Comparison of ENCODE assay signal across 2 cellular contexts in genomic region chr2:110827518-110827917, GRCh38.
TF ChIP-seq lines count a peak whose summit lies in the region.

No MANE protein-coding gene starts in this region.

TF ChIP-seq in IMR-90, 13 proteins besides CTCF, POLR2A, EP300 and RAD21:
- no peak for TF ChIP-seq MXI1 (IDR thresholded peaks at IDR 0.05; ENCODE audit: borderline replicate concordance, low read depth, low read length)
- no peak for TF ChIP-seq CHD1 (IDR thresholded peaks at IDR 0.05; ENCODE audit: low read depth, low read length)
- TF ChIP-seq MAZ (IDR thresholded peaks at IDR 0.05; ENCODE audit: borderline replicate concordance, low read depth, low read length), result no peak
- no peak for TF ChIP-seq SMC3 (IDR thresholded peaks at IDR 0.05; ENCODE audit: low read depth, low read length)
- TF ChIP-seq FOS (IDR thresholded peaks at IDR 0.05; ENCODE audit: low read depth, low read length), result no peak
- TF ChIP-seq RCOR1 (IDR thresholded peaks at IDR 0.05; ENCODE audit: insufficient replicate concordance, low read length), result no peak
- TF ChIP-seq BHLHE40 (IDR thresholded peaks at IDR 0.05; ENCODE audit: low read depth, low read length), result no peak
- no peak for TF ChIP-seq CEBPB (IDR thresholded peaks at IDR 0.05; ENCODE audit: low read depth, low read length)
- no peak for TF ChIP-seq ELK1 (IDR thresholded peaks at IDR 0.05; ENCODE audit: borderline replicate concordance, low read depth, low read length)
- no peak for TF ChIP-seq MAFK (IDR thresholded peaks at IDR 0.05; ENCODE audit: low read depth, low read length)
- TF ChIP-seq RFX5 (IDR thresholded peaks at IDR 0.05; ENCODE audit: low read depth, low read length), result no peak
- no peak for TF ChIP-seq USF2 (IDR thresholded peaks at IDR 0.05; ENCODE audit: low read depth, low read length)
- no peak for TF ChIP-seq NFE2L2 (IDR thresholded peaks at IDR 0.05; ENCODE audit: low read depth, low read length)

TF ChIP-seq in H1, 55 proteins besides CTCF, POLR2A, EP300 and RAD21:
- TF ChIP-seq KDM4A (IDR thresholded peaks at IDR 0.05; ENCODE audit: low read depth, low read length, severe bottlenecking) (no peak), KDM1A (IDR thresholded peaks at IDR 0.05; ENCODE audit: borderline replicate concordance, low read length) (no peak), CBX8 (IDR thresholded peaks at IDR 0.05; ENCODE audit: borderline replicate concordance, low read depth, low read length) (no peak), BRCA1 (IDR thresholded peaks at IDR 0.05; ENCODE audit: low read depth, low read length) (no peak), SP2 (IDR thresholded peaks at IDR 0.05; ENCODE audit: low read length) (no peak), FOSL1 (IDR thresholded peaks at IDR 0.05; ENCODE audit: insufficient read depth, low read depth, low read length) (no peak), GTF2F1 (IDR thresholded peaks at IDR 0.05; ENCODE audit: borderline replicate concordance, low read depth, low read length) (no peak), CBX5 (IDR thresholded peaks at IDR 0.05; ENCODE audit: low read depth, low read length) (no peak), CREB1 (IDR thresholded peaks at IDR 0.05) (no peak), E2F6 (IDR thresholded peaks at IDR 0.05) (no peak), PHF8 (conservative IDR thresholded peaks at IDR 0.05; ENCODE audit: low read depth, low read length) (no peak), YY1 (IDR thresholded peaks at IDR 0.05; ENCODE audit: low read depth, low read length) (no peak), CEBPB (IDR thresholded peaks at IDR 0.05; ENCODE audit: low read depth, low read length) (no peak)
